28 cellular contexts compared by ENCODE assay signal in the genomic region with DNA sequence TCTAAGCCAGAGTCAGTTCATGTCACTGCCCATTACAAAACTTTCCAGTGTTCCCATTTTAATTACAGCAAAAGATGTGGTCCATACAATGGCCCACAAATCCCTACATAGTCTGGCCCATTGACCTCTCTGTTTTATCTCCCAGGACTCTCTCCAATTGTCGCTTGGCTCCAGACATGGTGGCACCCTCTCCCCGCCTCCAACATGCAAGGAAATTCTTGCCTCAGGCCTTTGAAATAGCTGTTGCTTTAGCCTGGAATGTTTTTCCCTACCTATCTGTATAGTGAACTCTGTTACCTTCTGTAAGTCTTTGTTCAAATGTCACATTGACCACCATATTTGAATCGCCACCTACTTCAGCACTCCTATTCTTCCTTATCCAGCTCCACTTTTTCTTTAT.
"Had no signal": no experiment of that assay in that cellular context is flagged by ENCODE, and none has a peak within 500 bp of the region (broad histone marks: within the 10 kb centered on the region; RNA-seq: fewer than 3 reads in every experiment).

No MANE protein-coding gene starts in this region.

- H3K27ac ChIP-seq: neural progenitor cell, ovary, parathyroid adenoma, psoas muscle, right lobe of liver, sigmoid colon, stomach, thoracic aorta, thyroid gland, tibial nerve, upper lobe of right lung, uterus had no signal

- H3K9me3 Mint-ChIP-seq: natural killer cell; nephron; neural progenitor cell; stimulated activated effector memory CD8-positive, alpha-beta T cell treated with anti-CD3 and anti-CD28 coated beads, Interleukin-12 subunit alpha, Interleukin-12 subunit beta, amount 100 ng/mL, for 72 hours; stimulated activated naive B cell treated with anti-CD40 and anti-IgM and Interleukin-4, amounts not matched to agents 10 μg/mL and 1 μg/mL and 100 μg/mL, for 72 hours; stimulated activated naive CD8-positive, alpha-beta T cell treated with anti-CD3 and anti-CD28 coated beads, Interleukin-15, Interleukin-2, amounts not matched to agents 100 ng/mL and 50 ng/mL, for 24 hours; type B pancreatic cell had no signal

- DNase-seq: natural killer cell; occipital lobe; ovary; posterior cingulate gyrus; psoas muscle; right cardiac atrium; right lobe of liver; sigmoid colon; small intestine; stimulated activated CD4-positive, alpha-beta T cell treated with anti-CD3 and anti-CD28 coated beads, Interleukin-15, amount 100 ng/mL, for 24 hours; stimulated activated CD4-positive, alpha-beta T cell treated with anti-CD3 and anti-CD28 coated beads, Interleukin-2, amount 100 ng/mL, for 24 hours; stimulated activated CD4-positive, alpha-beta T cell treated with anti-CD3 and anti-CD28 coated beads, Interleukin-2, amount 100 ng/mL, for 48 hours; stimulated activated CD4-positive, alpha-beta T cell treated with anti-CD3 and anti-CD28 coated beads, Interleukin-4, amount 100 ng/mL, for 24 hours; stimulated activated naive B cell treated with anti-CD40 and anti-IgM and Interleukin-4, amounts not matched to agents 10 μg/mL and 1 μg/mL and 100 μg/mL, for 72 hours; stimulated activated naive CD4-positive, alpha-beta T cell treated with Interleukin-2 at 50 U/mL for 16 hours; stomach; thyroid gland; upper lobe of right lung; uterus had no signal

- ATAC-seq: natural killer cell; psoas muscle; right cardiac atrium; right lobe of liver; stimulated activated effector memory CD8-positive, alpha-beta T cell treated with anti-CD3 and anti-CD28 coated beads, Interleukin-12 subunit alpha, Interleukin-12 subunit beta, amount 100 ng/mL, for 72 hours; stimulated activated naive B cell treated with anti-CD40 and anti-IgM and Interleukin-4, amounts not matched to agents 10 μg/mL and 1 μg/mL and 100 μg/mL, for 72 hours; upper lobe of right lung had no signal

- H3K4me3 Mint-ChIP-seq: natural killer cell; nephron; neural progenitor cell; stimulated activated effector memory CD8-positive, alpha-beta T cell treated with anti-CD3 and anti-CD28 coated beads, Interleukin-12 subunit alpha, Interleukin-12 subunit beta, amount 100 ng/mL, for 72 hours; stimulated activated naive B cell treated with anti-CD40 and anti-IgM and Interleukin-4, amounts not matched to agents 10 μg/mL and 1 μg/mL and 100 μg/mL, for 72 hours; stimulated activated naive CD8-positive, alpha-beta T cell treated with anti-CD3 and anti-CD28 coated beads, Interleukin-15, Interleukin-2, amounts not matched to agents 100 ng/mL and 50 ng/mL, for 24 hours; type B pancreatic cell had no signal

- H3K9me3 ChIP-seq: ovary, psoas muscle, right lobe of liver, sigmoid colon, stomach, thoracic aorta, thyroid gland, tibial nerve, upper lobe of right lung, uterus had no signal

- H3K27ac Mint-ChIP-seq: natural killer cell; nephron; neural progenitor cell; progenitor cell of endocrine pancreas; stimulated activated effector memory CD8-positive, alpha-beta T cell treated with anti-CD3 and anti-CD28 coated beads, Interleukin-12 subunit alpha, Interleukin-12 subunit beta, amount 100 ng/mL, for 72 hours; stimulated activated naive B cell treated with anti-CD40 and anti-IgM and Interleukin-4, amounts not matched to agents 10 μg/mL and 1 μg/mL and 100 μg/mL, for 72 hours; stimulated activated naive CD8-positive, alpha-beta T cell treated with anti-CD3 and anti-CD28 coated beads, Interleukin-15, Interleukin-2, amounts not matched to agents 100 ng/mL and 50 ng/mL, for 24 hours; type B pancreatic cell had no signal

- H3K4me2 ChIP-seq: neural progenitor cell had no signal

- H3K4me1 Mint-ChIP-seq: natural killer cell; nephron; neural progenitor cell; stimulated activated effector memory CD8-positive, alpha-beta T cell treated with anti-CD3 and anti-CD28 coated beads, Interleukin-12 subunit alpha, Interleukin-12 subunit beta, amount 100 ng/mL, for 72 hours; stimulated activated naive B cell treated with anti-CD40 and anti-IgM and Interleukin-4, amounts not matched to agents 10 μg/mL and 1 μg/mL and 100 μg/mL, for 72 hours had no signal

- H3K9ac ChIP-seq: neural progenitor cell, parathyroid adenoma had no signal

- H3K4me3 ChIP-seq: neural progenitor cell, ovary, psoas muscle, right lobe of liver, sigmoid colon, stomach, thoracic aorta, thyroid gland, tibial nerve, upper lobe of right lung, uterus had no signal

- H3K27me3 ChIP-seq: neural progenitor cell, ovary, right lobe of liver, sigmoid colon, stomach, thyroid gland, tibial nerve, upper lobe of right lung, uterus had no signal

- H3K36me3 ChIP-seq: neural progenitor cell, ovary, right lobe of liver, sigmoid colon, stomach, thoracic aorta, thyroid gland, tibial nerve, upper lobe of right lung, uterus had no signal

- H3K27me3 Mint-ChIP-seq: stimulated activated naive B cell treated with anti-CD40 and anti-IgM and Interleukin-4, amounts not matched to agents 10 μg/mL and 1 μg/mL and 100 μg/mL, for 72 hours; type B pancreatic cell had no signal

- H3K36me3 Mint-ChIP-seq: natural killer cell; neural progenitor cell; stimulated activated effector memory CD8-positive, alpha-beta T cell treated with anti-CD3 and anti-CD28 coated beads, Interleukin-12 subunit alpha, Interleukin-12 subunit beta, amount 100 ng/mL, for 72 hours; stimulated activated naive B cell treated with anti-CD40 and anti-IgM and Interleukin-4, amounts not matched to agents 10 μg/mL and 1 μg/mL and 100 μg/mL, for 72 hours; type B pancreatic cell had no signal

- H2AFZ ChIP-seq: neural progenitor cell, parathyroid adenoma had no signal

- H3K4me1 ChIP-seq: neural progenitor cell, parathyroid adenoma, psoas muscle, right lobe of liver, sigmoid colon, stomach, thyroid gland, tibial nerve, upper lobe of right lung, uterus had no signal

- H3K79me2 ChIP-seq: parathyroid adenoma had no signal
